10 cellular contexts compared by ENCODE assay signal in genomic region chr15:64246364-64247189, GRCh38.
DNase-seq lines count a peak whose midpoint lies in the region; ATAC-seq, FAIRE-seq and TF ChIP-seq lines count a peak whose summit lies in the region.
"Had no signal": no experiment of that assay in that cellular context is flagged by ENCODE, and none has a peak within 500 bp of the region (broad histone marks: within the 10 kb centered on the region; RNA-seq: fewer than 3 reads in every experiment).

No MANE protein-coding gene starts in this region.

- no peak for TF ChIP-seq RAD21 in H1 (IDR thresholded peaks at IDR 0.05 in 1 of 2, conservative IDR thresholded peaks at IDR 0.05 in 1 of 2; ENCODE audit: low read depth in 2 of 2, low read length in 2 of 2)

- H3K79me2 ChIP-seq in H1 (ENCODE audit: control insufficient read depth in 1 of 2, insufficient read depth in 2 of 2, low read length in 2 of 2): 0 out of 4 replicates have a peak, but pooled peaks cover 0 to 3% of the 10 kb centered on the region in 2 experiments

- peak overlapping the region; percentile 93 for H2BK12ac ChIP-seq in H1 (ENCODE audit: low read depth, low read length)

- H3K4me1 ChIP-seq in SJSA1 (replicated peaks) (peaks cover 49% of the 10 kb centered on the region), H1 (replicated peaks in 1 of 4; ENCODE audit: control insufficient read depth in 3 of 4, insufficient read depth in 4 of 4, low read length in 3 of 4) (peaks cover 0 to 12% (median 5%) of the 10 kb centered on the region in 4 experiments; a peak in 5 of 7 replicates)

- no peak overlapping the region for H2BK20ac ChIP-seq in H1 (ENCODE audit: low read length)

- H3K4me3 ChIP-seq in SJSA1 (no peak overlapping the region), H1 (ENCODE audit: extremely low read depth in 1 of 4, insufficient read depth in 2 of 4, low read depth in 3 of 4, low read length in 4 of 4) (no peak overlapping the region)
- H3K4me3 ChIP-seq: thoracic aorta had no signal

- H3K18ac ChIP-seq in H1 (ENCODE audit: extremely low read depth, low read length): peak overlapping the region; percentile 15; the same call in 1 of the 2 replicates

- no peak for TF ChIP-seq POLR2A in H1 (IDR thresholded peaks at IDR 0.05; ENCODE audit: control extremely low read depth in 1 of 2, low read depth in 2 of 2, low read length in 2 of 2)

- no peak overlapping the region for H3K9ac ChIP-seq in H1 (replicated peaks in 1 of 4; ENCODE audit: extremely low read depth in 1 of 4, low read depth in 3 of 4, low read length in 3 of 4)

- peak; percentile 10 for DNase-seq in NCI-H345 (lab: John Stamatoyannopoulos, UW)
- DNase-seq in NCI-H345 treated with DMSO at 0.1 percent for 48 hours (lab: John Stamatoyannopoulos, UW; ENCODE audit: unreplicated experiment): no peak
- peak; percentile 70 to 72 for DNase-seq in SJSA1 (ENCODE audit: low read depth in 1 of 2, low spot score in 2 of 2)
- peak in 1 of 2 experiments; percentile 43 for DNase-seq in H1 (ENCODE audit: low read depth in 1 of 2, low spot score in 2 of 2)
- peak; percentile 6 for DNase-seq in retina
- DNase-seq in effector CD4-positive, alpha-beta T cell: no peak

- no peak overlapping the region for H3K14ac ChIP-seq in H1 (ENCODE audit: insufficient read length)

- H4K20me1 ChIP-seq in H1 (replicated peaks in 1 of 2; ENCODE audit: control insufficient read depth in 1 of 2, insufficient read depth in 2 of 2, low read length in 2 of 2): no peaks in the 10 kb centered on the region

- WGBS in H1 (ENCODE audit: extremely low coverage in 1 of 2, insufficient coverage in 1 of 2, insufficient read length in 1 of 2, insufficient replicate concordance in 2 of 2, low coverage in 1 of 2, low lambda C conversion rate in 2 of 2, missing lambda C conversion rate in 1 of 2), 2 experiments: 79% methylated on average over 9 of the region's 9 CpGs; no CpG with 5 or more reads in 1 of the 2 experiments

- H2BK5ac ChIP-seq in H1 (ENCODE audit: low read depth, low read length): 0 out of 2 replicates have a peak overlapping the region, but pooled peaks have one; percentile 21

- no peaks in the 10 kb centered on the region for H3K27me3 ChIP-seq in SJSA1 (replicated peaks)
- H3K27me3 ChIP-seq in H1 (replicated peaks in 1 of 4; ENCODE audit: control insufficient read depth in 3 of 4, extremely low read depth in 1 of 4, insufficient read depth in 3 of 4, low read length in 3 of 4): no peaks in the 10 kb centered on the region

- H3K36me3 ChIP-seq in SJSA1 (no peaks in the 10 kb centered on the region), H1 (ENCODE audit: control insufficient read depth in 2 of 4, insufficient read depth in 4 of 4, low read length in 3 of 4) (no peaks in the 10 kb centered on the region)
- H3K36me3 ChIP-seq: thoracic aorta had no signal

- POLR2A ChIA-PET in H1 (lab: Charles Lee; ENCODE audit: partially characterized antibody): interaction anchor here (1.4 kb wide), 1 partner anchor 9 kb away, joined by 3 read pairs; no protein-coding TSS in a partner anchor

- H3K4me2 ChIP-seq in H1 (ENCODE audit: insufficient read depth in 1 of 2, low read depth in 2 of 2, low read length in 2 of 2): 0 out of 4 replicates have a peak overlapping the region, but pooled peaks of 1 of the 2 experiments have one; percentile 10

- H4K5ac ChIP-seq in H1 (ENCODE audit: insufficient read length, low read depth, low read length): no peak overlapping the region

- H3K27ac ChIP-seq in SJSA1: peak overlapping the region; percentile 59
- H3K27ac ChIP-seq in H1 (ENCODE audit: low read depth, low read length): no peak overlapping the region
- H3K27ac ChIP-seq: C4-2B, thoracic aorta had no signal

- H4K8ac ChIP-seq in H1 (ENCODE audit: extremely low read depth, insufficient read depth, low read length): no peak overlapping the region

- H3K4ac ChIP-seq in H1 (replicated peaks; ENCODE audit: insufficient read length, low read depth, low read length): peak overlapping the region; percentile 72

- no peak overlapping the region for H3K56ac ChIP-seq in H1 (replicated peaks; ENCODE audit: insufficient read length, low read depth, low read length)

- peak overlapping the region; percentile 47 for H4K91ac ChIP-seq in H1 (replicated peaks; ENCODE audit: insufficient read length, low read length)

- FAIRE-seq in H1 (lab: Jason Lieb, UNC): no peak

- H2AFZ ChIP-seq in H1 (ENCODE audit: low read length): no peak overlapping the region

- H3K9me3 ChIP-seq in SJSA1 (replicated peaks) (no peaks in the 10 kb centered on the region), H1 (ENCODE audit: insufficient read depth in 2 of 2, low read depth in 1 of 2, low read length in 1 of 2) (no peaks in the 10 kb centered on the region)
- H3K9me3 ChIP-seq: thoracic aorta had no signal

- TF ChIP-seq EP300 in H1 (IDR thresholded peaks at IDR 0.05; ENCODE audit: borderline replicate concordance in 1 of 2, low read depth in 2 of 2, low read length in 2 of 2): no peak

- no peaks in the 10 kb centered on the region; the same call in 1 of the 2 replicates for H3K79me1 ChIP-seq in H1 (ENCODE audit: low read depth, low read length)

- peak overlapping the region; percentile 18; the same call in 1 of the 2 replicates for H2AK5ac ChIP-seq in H1 (ENCODE audit: low read depth, low read length)

- TF ChIP-seq CTCF in H1 (IDR thresholded peaks at IDR 0.05; ENCODE audit: control extremely low read depth in 1 of 3, insufficient read depth in 1 of 3, low read depth in 1 of 3, low read length in 3 of 3): no peak

- CTCF ChIA-PET in H1 (lab: Charles Lee; ENCODE audit: partially characterized antibody): interaction anchor here (0.6 to 1.5 kb wide), 4 partner anchors 11 to 41 kb away, joined by 3 to 5 read pairs (median 4); no protein-coding TSS in a partner anchor

- no peak overlapping the region for H2BK15ac ChIP-seq in H1 (ENCODE audit: low read length)

- no peaks in the 10 kb centered on the region for H3K23me2 ChIP-seq in H1 (ENCODE audit: low read depth, low read length)

- H2BK120ac ChIP-seq in H1 (replicated peaks; ENCODE audit: low read depth, low read length): no peak overlapping the region

- H3K23ac ChIP-seq in H1 (ENCODE audit: insufficient read length): no peak overlapping the region

- ATAC-seq in GM21381 (IDR thresholded peaks at IDR 0.05; ENCODE audit: unreplicated experiment): peak; percentile 87
- peak; percentile 80 for ATAC-seq in HG03520 (IDR thresholded peaks at IDR 0.05; ENCODE audit: unreplicated experiment)

TF ChIP-seq in H1, 55 proteins besides CTCF, POLR2A, EP300 and RAD21:
- TF ChIP-seq BACH1 (IDR thresholded peaks at IDR 0.05; ENCODE audit: low read length): 0 out of 2 replicates have a peak, but pooled peaks have one; percentile 37
- TF ChIP-seq MAFK (IDR thresholded peaks at IDR 0.05; ENCODE audit: low read depth, low read length): peak; percentile 56; the same call in 1 of the 2 replicates
- TF ChIP-seq SP4 (IDR thresholded peaks at IDR 0.05; ENCODE audit: low read length): no peak

Comparison
In these comparisons a context has a peak if more than half of its experiments do, and no peak if none do; other contexts are left out.
1. DNase-seq: peak in NCI-H345 (single experiment), SJSA1 (2 of 2) and retina (single experiment); none in NCI-H345 treated with DMSO at 0.1 percent for 48 hours (single experiment) and effector CD4-positive, alpha-beta T cell (single experiment).